ENCODE assay signal across 17 cellular contexts in genomic region chr13:93190006-93190405, GRCh38. TPM values are rescaled to one million over a fixed set of nuclear protein-coding genes. Genes with fewer than 3 reads are reported as not detected.
A peak's percentile ranks its signal among the peaks of the same experiment; 100 is the strongest.
DNase-seq lines count a peak whose midpoint lies in the region; TF ChIP-seq lines count a peak whose summit lies in the region.
"Had no signal": no experiment of that assay in that cellular context is flagged by ENCODE, and none has a peak within 500 bp of the region (broad histone marks: within the 10 kb centered on the region; RNA-seq: fewer than 3 reads in every experiment).

No MANE protein-coding gene starts in this region.

- no peaks in the 10 kb centered on the region for H3F3A ChIP-seq in MM.1S (ENCODE audit: insufficient read depth, low read length)

- no peak for TF ChIP-seq POLR2A in prostate gland (IDR thresholded peaks at IDR 0.05)

- H3K4me3 ChIP-seq in MM.1S (ENCODE audit: low read length) (no peak overlapping the region), prostate gland (no peak overlapping the region)
- H3K4me3 ChIP-seq: BLaER1, HAP-1 had no signal

- no peaks in the 10 kb centered on the region for H3K9me2 ChIP-seq in MM.1S (replicated peaks; ENCODE audit: insufficient read depth, low read length)

- TF ChIP-seq CTCF in MM.1S (IDR thresholded peaks at IDR 0.05; ENCODE audit: low read length) (no peak), prostate gland (IDR thresholded peaks at IDR 0.05) (no peak)

- H3K4me2 ChIP-seq in MM.1S (ENCODE audit: low read depth, low read length) = peak overlapping the region; percentile 37
- H3K4me2 ChIP-seq: BLaER1 had no signal

- 34% methylated on average over 2 of the region's 2 CpGs for WGBS in prostate gland

- intact Hi-C loops in prostate gland (cut with DNase I) = no loop called here

- H3K36me3 ChIP-seq in MM.1S (replicated peaks; ENCODE audit: insufficient read depth, low read length) (no peaks in the 10 kb centered on the region), prostate gland (no peaks in the 10 kb centered on the region)
- H3K36me3 ChIP-seq: BLaER1, HAP-1 had no signal

- H3K27ac ChIP-seq in MM.1S (ENCODE audit: low read length) (no peak overlapping the region; the same call in 1 of the 2 replicates), prostate gland (no peak overlapping the region)
- H3K27ac ChIP-seq: 22Rv1, BLaER1 had no signal

- no peak overlapping the region for H2AFZ ChIP-seq in MM.1S (ENCODE audit: low read length)

- DNase-seq in NCI-H82 treated with DMSO at 0.1 percent for 48 hours (lab: John Stamatoyannopoulos, UW; ENCODE audit: unreplicated experiment) = peak; percentile 29
- DNase-seq in NCI-H82 (lab: John Stamatoyannopoulos, UW) = no peak
- DNase-seq in MM.1S = peak; percentile 84
- DNase-seq in prostate gland (ENCODE audit: low spot score) = peak; percentile 16
- DNase-seq in NCI-H187 (lab: John Stamatoyannopoulos, UW) = no peak
- no peak for DNase-seq in NCI-H1048 (lab: John Stamatoyannopoulos, UW)
- DNase-seq: Calu3; CD4-positive, alpha-beta memory T cell; COR-L47; DMS53; DMS79 treated with DMSO at 0.1 percent for 48 hours; GF-D8; GOT3 had no signal

- no peak overlapping the region for H3K9ac ChIP-seq in MM.1S (ENCODE audit: low read length)
- H3K9ac ChIP-seq: BLaER1 had no signal

- H3K9me3 ChIP-seq in MM.1S (replicated peaks; ENCODE audit: insufficient read depth, low read length) (no peaks in the 10 kb centered on the region), prostate gland (no peaks in the 10 kb centered on the region)

- 0 out of 2 replicates have a peak, but pooled peaks cover 6% of the 10 kb centered on the region for H3K27me3 ChIP-seq in MM.1S (replicated peaks; ENCODE audit: insufficient read depth, low read length)
- no peaks in the 10 kb centered on the region for H3K27me3 ChIP-seq in prostate gland (replicated peaks; ENCODE audit: insufficient read depth)
- H3K27me3 ChIP-seq: BLaER1 had no signal

- no peaks in the 10 kb centered on the region for H4K20me1 ChIP-seq in MM.1S (ENCODE audit: insufficient read depth, low read length)
- H4K20me1 ChIP-seq: BLaER1 had no signal

- no peaks in the 10 kb centered on the region for H3K79me2 ChIP-seq in MM.1S (ENCODE audit: low read length)

- H3K4me1 ChIP-seq in MM.1S (ENCODE audit: low read length) (peaks cover 20% of the 10 kb centered on the region), prostate gland (replicated peaks) (no peaks in the 10 kb centered on the region)
- H3K4me1 ChIP-seq: BLaER1 had no signal

RNA-seq across cellular contexts. Expression of gene GPC6, which starts 36.6 kb away (rescaled TPM):
- 1 to 10 TPM; 3.4 to 5.3 TPM for total RNA-seq in prostate gland
- total RNA-seq: B cell; Calu3; CD4-positive, alpha-beta memory T cell had no signal

Comparison
In these comparisons a context has a peak if more than half of its experiments do, and no peak if none do; other contexts are left out.
1. DNase-seq: peak in NCI-H82 treated with DMSO at 0.1 percent for 48 hours (single experiment), MM.1S (single experiment) and prostate gland (single experiment); none in NCI-H82 (single experiment), NCI-H187 (0 of 2) and NCI-H1048 (single experiment).